ENCODE assay signal across 7 cellular contexts in the genomic region with DNA sequence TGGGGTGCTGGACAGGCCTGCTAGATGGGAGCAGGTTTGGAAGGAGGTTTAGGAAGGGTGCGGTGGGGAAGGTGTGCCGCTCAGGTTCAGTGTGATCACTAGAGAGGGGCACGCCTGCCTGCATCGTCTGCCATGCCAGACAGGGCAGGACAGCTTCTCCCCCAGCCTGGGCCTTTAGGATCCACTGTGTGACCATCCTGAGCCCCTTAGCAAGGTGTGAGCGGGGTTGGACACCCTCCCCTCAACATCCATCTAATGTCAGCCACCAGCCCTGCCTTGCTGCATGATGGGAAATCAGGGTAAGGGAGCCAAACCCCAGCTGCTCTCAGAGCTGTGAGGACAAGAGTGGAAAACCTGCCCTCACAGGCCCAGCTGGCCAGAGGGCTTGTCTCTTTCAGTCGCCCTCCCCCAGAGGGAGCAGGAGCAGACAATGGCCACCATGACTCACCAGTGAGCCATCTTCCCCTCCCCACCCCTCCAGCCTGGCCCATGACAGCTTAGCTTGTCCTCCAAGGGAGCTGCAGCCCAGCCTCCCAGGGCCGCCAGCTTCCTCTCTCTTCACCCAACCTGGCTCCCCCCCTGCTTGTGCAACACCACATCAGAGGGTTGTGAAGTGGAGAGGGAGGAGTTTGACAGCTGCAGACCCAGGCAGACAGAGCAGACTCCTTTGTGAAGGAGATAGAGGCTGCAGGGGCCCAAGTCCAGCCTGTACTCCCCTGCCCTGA. TPM values are rescaled to one million over a fixed set of nuclear protein-coding genes. Genes with fewer than 3 reads are reported as not detected.
A peak's percentile ranks its signal among the peaks of the same experiment; 100 is the strongest.
DNase-seq lines count a peak whose midpoint lies in the region; ATAC-seq and TF ChIP-seq lines count a peak whose summit lies in the region.

No MANE protein-coding gene starts in this region.

- H3K9me3 ChIP-seq in GM23248 (ENCODE audit: low read depth) = no peaks in the 10 kb centered on the region

- peak overlapping the region; percentile 6 for H3K4me2 ChIP-seq in GM23248 (ENCODE audit: unreplicated experiment)

- H3K36me3 ChIP-seq in GM23248 (ENCODE audit: low read depth) = no peaks in the 10 kb centered on the region

- no peak for TF ChIP-seq CTCF in choroid plexus epithelial cell (conservative IDR thresholded peaks at IDR 0.05; ENCODE audit: low read depth, low read length)

- H3K27me3 ChIP-seq in GM23248 (replicated peaks; ENCODE audit: insufficient read depth) = no peaks in the 10 kb centered on the region

- in situ Hi-C loops in GM23248 (cut with MboI) = no loop called here

- peak overlapping the region; percentile 39 for H3K9ac ChIP-seq in GM23248

- peak overlapping the region; percentile 50 for H3K27ac ChIP-seq in GM23248

- no peak for ATAC-seq in GM18511 (IDR thresholded peaks at IDR 0.05; ENCODE audit: unreplicated experiment)

- no peaks in the 10 kb centered on the region for H3K9me2 ChIP-seq in GM23248 (ENCODE audit: insufficient read depth)

- peaks cover 49% of the 10 kb centered on the region for H3K4me1 ChIP-seq in GM23248 (ENCODE audit: insufficient read depth)

- no peaks in the 10 kb centered on the region for H3K79me2 ChIP-seq in GM23248 (ENCODE audit: insufficient read depth)

- peaks cover 27% of the 10 kb centered on the region for H3F3A ChIP-seq in GM23248 (ENCODE audit: insufficient read depth)

- no peaks in the 10 kb centered on the region for H4K20me1 ChIP-seq in GM23248 (ENCODE audit: insufficient read depth)

- peak overlapping the region; percentile 62 for H2AFZ ChIP-seq in GM23248

- H3K4me3 ChIP-seq in GM23248 (no peak overlapping the region), choroid plexus epithelial cell (ENCODE audit: low read depth, low read length) (no peak overlapping the region)

- peak; percentile 99 for DNase-seq in GM23248
- DNase-seq in NCI-H446 treated with DMSO at 0.1 percent for 48 hours (lab: John Stamatoyannopoulos, UW) = peak; percentile 2
- DNase-seq in activated CD4-positive, alpha-beta T cell treated with anti-CD3 and anti-CD28 coated beads for 48 hours = peak; percentile 85
- peak; percentile 97 for DNase-seq in choroid plexus epithelial cell (ENCODE audit: low read depth)
- DNase-seq in kidney tubule cell (ENCODE audit: low spot score) = peak; percentile 99
- peak; percentile 30 to 75 (median 51) for DNase-seq in stimulated activated CD4-positive, alpha-beta T cell treated with anti-CD3 and anti-CD28 coated beads, Interleukin-1b, Interleukin-23, amount 100 ng/mL, for 24 hours (ENCODE audit: low read depth in 4 of 4, low spot score in 1 of 4)

- WGBS in GM23248 (ENCODE audit: low coverage in 1 of 2, low lambda C conversion rate in 2 of 2, missing lambda C conversion rate in 2 of 2), 2 experiments = 53 to 68% methylated on average over 6 to 7 of the region's 7 CpGs

RNA-seq across cellular contexts. Expression of a gene that starts 37.0 kb away (rescaled TPM):
- total RNA-seq in GM23248 (2014; rRNA removed; shearing (Covaris generic)) = 3.0 and 4.4 TPM in 2 replicates
- polyA plus RNA-seq in GM23248 (2016; fragmentation: Nextera tagmentation; extraction: Ambion mirVana) = 3.7 and 3.8 TPM in 2 replicates

RNA-seq across cellular contexts. Expression of a gene that starts 56.8 kb away (rescaled TPM):
- total RNA-seq in GM23248 (2014; rRNA removed; shearing (Covaris generic)) = 1.7 and 2.7 TPM in 2 replicates
- polyA plus RNA-seq in GM23248 (2016; fragmentation: Nextera tagmentation; extraction: Ambion mirVana) = 0.39 and 0.63 TPM in 2 replicates

Comparison
In these comparisons a context has a peak if more than half of its experiments do, and no peak if none do; other contexts are left out.
1. DNase-seq: peak in every context shown above with its lines; median percentile 99 in GM23248; 99 in kidney tubule cell; 97 in choroid plexus epithelial cell; 85 in activated CD4-positive, alpha-beta T cell treated with anti-CD3 and anti-CD28 coated beads for 48 hours; 51 in stimulated activated CD4-positive, alpha-beta T cell treated with anti-CD3 and anti-CD28 coated beads, Interleukin-1b, Interleukin-23, amount 100 ng/mL, for 24 hours; 2 in NCI-H446 treated with DMSO at 0.1 percent for 48 hours.